In genomic region chr12:49054524-49054923, GRCh38 we compare ENCODE assay signal across 21 cellular contexts. TPM values are rescaled to one million over a fixed set of nuclear protein-coding genes. Genes with fewer than 3 reads are reported as not detected.
DNase-seq lines count a peak whose midpoint lies in the region; ATAC-seq, FAIRE-seq and TF ChIP-seq lines count a peak whose summit lies in the region.
"Had no signal": no experiment of that assay in that cellular context is flagged by ENCODE, and none has a peak within 500 bp of the region (broad histone marks: within the 10 kb centered on the region; RNA-seq: fewer than 3 reads in every experiment).

No MANE protein-coding gene starts in this region.

- RAD21 ChIA-PET in GM12878 (lab: Charles Lee; ENCODE audit: unreplicated experiment): no interaction called here

- SMC1A ChIA-PET in GM12878 (lab: Charles Lee; ENCODE audit: uncharacterized antibody, unreplicated experiment): interaction anchor here (0.9 to 1.1 kb wide), 2 partner anchors 10 to 31 kb away, joined by 3 to 4 read pairs; no protein-coding TSS in a partner anchor

- no peak overlapping the region for H2AFZ ChIP-seq in GM12878 (ENCODE audit: control insufficient read depth, low read depth, low read length)

- no peak for ATAC-seq in CD4-positive, alpha-beta T cell (ENCODE audit: poor library complexity)
- ATAC-seq in GM12878: no peak

- peaks cover 6% of the 10 kb centered on the region; the same call in 1 of the 2 replicates for H3K4me1 ChIP-seq in GM12878 (ENCODE audit: control insufficient read depth, insufficient read depth, low read length)

- H3K4me3 ChIP-seq in GM12878: no peak overlapping the region
- H3K4me3 ChIP-seq: lung had no signal

- CTCF ChIA-PET in CD4-positive, alpha-beta T cell (lab: Charles Lee): interaction anchor here (2.1 kb wide), 1 partner anchor 11 kb away, joined by 9 read pairs; no protein-coding TSS in a partner anchor
- CTCF ChIA-PET in GM12878 (lab: Yijun Ruan, JAX): interaction anchor here (0.5 to 5.0 kb wide), 7 partner anchors 10 to 203 kb away, joined by 3 to 26 read pairs (median 12); partner anchors contain the start of gene DDX23

- H3K9ac ChIP-seq in GM12878 (ENCODE audit: control insufficient read depth, insufficient read depth, low read length): no peak overlapping the region

- peaks cover 55% of the 10 kb centered on the region for H3K4me1 Mint-ChIP-seq in CD4-positive, alpha-beta T cell (ENCODE audit: low read depth)
- H3K4me1 Mint-ChIP-seq in IgD-negative memory B cell (peaks cover 37 to 47% (median 46%) of the 10 kb centered on the region in 3 donors), nephron progenitor cell (peaks cover 39% of the 10 kb centered on the region)

- peaks cover 27% of the 10 kb centered on the region for H4K20me1 ChIP-seq in GM12878 (ENCODE audit: control insufficient read depth, insufficient read depth)

- WGBS in GM12878 (ENCODE audit: insufficient coverage, insufficient replicate concordance, low lambda C conversion rate, missing lambda C conversion rate): 87% methylated on average over 10 of the region's 10 CpGs

- peaks cover 54% of the 10 kb centered on the region for H3K79me2 ChIP-seq in GM12878 (ENCODE audit: control insufficient read depth, insufficient read depth, low read length)

- BruUV-seq in GM12878 (replicated peaks; lab: Mats Ljungman, UMichigan): no TSS peak

- H3K4me2 ChIP-seq in GM12878 (ENCODE audit: control insufficient read depth, insufficient read depth): 0 out of 2 replicates have a peak overlapping the region, but pooled peaks have one; percentile 7

- H3K36me3 Mint-ChIP-seq in CD4-positive, alpha-beta T cell (ENCODE audit: low read depth): peaks cover 79% of the 10 kb centered on the region
- H3K36me3 Mint-ChIP-seq in IgD-negative memory B cell: no peaks in the 10 kb centered on the region
- peaks cover 49% of the 10 kb centered on the region for H3K36me3 Mint-ChIP-seq in nephron progenitor cell (ENCODE audit: low read depth)

- no peak for TF ChIP-seq RAD21 in GM12878 (IDR thresholded peaks at IDR 0.05; ENCODE audit: insufficient read depth, low read depth, low read length)

- H3K27ac ChIP-seq in CD4-positive, alpha-beta T cell (ENCODE audit: low read depth, low read length): no peak overlapping the region
- no peak overlapping the region for H3K27ac ChIP-seq in GM12878 (ENCODE audit: control insufficient read depth, insufficient read depth)

- H3K36me3 ChIP-seq in GM12878 (ENCODE audit: control insufficient read depth in 2 of 2, insufficient read depth in 2 of 2, low read length in 1 of 2): peaks cover 26 to 51% of the 10 kb centered on the region in 2 experiments

- no peaks in the 10 kb centered on the region for H3K27me3 Mint-ChIP-seq in CD4-positive, alpha-beta T cell
- H3K27me3 Mint-ChIP-seq in IgD-negative memory B cell: peaks cover 2% of the 10 kb centered on the region
- H3K27me3 Mint-ChIP-seq in nephron progenitor cell (ENCODE audit: low read depth, poor library complexity): peaks cover 3% of the 10 kb centered on the region
- H3K27me3 Mint-ChIP-seq: type B pancreatic cell had no signal

- POLR2A ChIA-PET in CD4-positive, alpha-beta T cell (lab: Charles Lee): interaction anchor here (0.6 kb wide), 1 partner anchor 181 kb away, joined by 4 read pairs; no protein-coding TSS in a partner anchor
- POLR2A ChIA-PET in GM12878 (lab: Charles Lee): interaction anchor here (0.6 kb wide), 2 partner anchors 202 to 206 kb away, joined by 3 to 4 read pairs; partner anchors contain the start of gene DDX23

- no peak for TF ChIP-seq POLR2A in GM12878 (IDR thresholded peaks at IDR 0.05; ENCODE audit: low read depth, low read length)

- FAIRE-seq in GM12878 (lab: Jason Lieb, UNC): no peak
- FAIRE-seq: bronchial epithelial cell had no signal

- no peak for TF ChIP-seq EP300 in GM12878 (IDR thresholded peaks at IDR 0.05; ENCODE audit: borderline replicate concordance in 1 of 2, control insufficient read depth in 1 of 2, low read depth in 2 of 2, low read length in 2 of 2)

- intact Hi-C loops in CD4-positive, alpha-beta T cell (cut with DNase I, micrococcal nuclease): no loop called here
- intact Hi-C loops in GM12878 (cut with micrococcal nuclease; ENCODE audit: unreplicated experiment): no loop called here

- H3K9me3 ChIP-seq in CD4-positive, alpha-beta T cell (ENCODE audit: control insufficient read depth, low read length): no peaks in the 10 kb centered on the region
- H3K9me3 ChIP-seq in GM12878 (replicated peaks; ENCODE audit: control insufficient read depth, insufficient read depth, low read length): no peaks in the 10 kb centered on the region

- H3K27ac Mint-ChIP-seq in CD4-positive, alpha-beta T cell: peak overlapping the region; percentile 44
- H3K27ac Mint-ChIP-seq in IgD-negative memory B cell (peak overlapping the region in 2 of 3 donors; percentile 71 to 74), nephron progenitor cell (peak overlapping the region; percentile 40)
- H3K27ac Mint-ChIP-seq: type B pancreatic cell had no signal

- H3K9me3 Mint-ChIP-seq in CD4-positive, alpha-beta T cell: no peaks in the 10 kb centered on the region
- H3K9me3 Mint-ChIP-seq in IgD-negative memory B cell (no peaks in the 10 kb centered on the region), nephron progenitor cell (no peaks in the 10 kb centered on the region)
- H3K9me3 Mint-ChIP-seq: type B pancreatic cell had no signal

- no peak for DNase-seq in CD4-positive, alpha-beta T cell
- DNase-seq in GM12878 (ENCODE audit: low read depth, low spot score): no peak
- no peak for DNase-seq in nephron progenitor cell
- no peak for DNase-seq in cortex of kidney (lab: John Stamatoyannopoulos, UW)
- DNase-seq in NOMO-1 treated with dmso at 0.1 percent for 144 hours (lab: John Stamatoyannopoulos, UW; ENCODE audit: unreplicated experiment): no peak
- DNase-seq in RKO (ENCODE audit: low spot score): no peak
- DNase-seq in GF-D8 (lab: John Stamatoyannopoulos, UW): no peak
- DNase-seq: activated CD4-positive, alpha-beta T cell treated with anti-CD3 and anti-CD28 coated beads, Interleukin-2, amount 50 U/mL, for 4 hours; activated CD4-positive, CD25-positive, alpha-beta regulatory T cell; activated CD8-positive, alpha-beta memory T cell treated with anti-CD3 and anti-CD28 coated beads, Interleukin-2, amount 50 U/mL, for 48 hours; activated gamma-delta T cell; H7; NCI-H1417 treated with DMSO at 0.1 percent for 48 hours; NCI-H2107; NCI-H446 treated with DMSO at 0.1 percent for 48 hours; SW 1271 had no signal

- in situ Hi-C loops in GM12878 (cut with MboI): no loop called here

- H3K4me3 Mint-ChIP-seq in CD4-positive, alpha-beta T cell: no peak overlapping the region
- no peak overlapping the region for H3K4me3 Mint-ChIP-seq in IgD-negative memory B cell
- no peak overlapping the region for H3K4me3 Mint-ChIP-seq in nephron progenitor cell
- H3K4me3 Mint-ChIP-seq: type B pancreatic cell had no signal

- no peak for TF ChIP-seq CTCF in CD4-positive, alpha-beta T cell (IDR thresholded peaks at IDR 0.05)
- TF ChIP-seq CTCF in GM12878 (IDR thresholded peaks at IDR 0.05 in 2 of 3, conservative IDR thresholded peaks at IDR 0.05 in 1 of 3; ENCODE audit: control insufficient read depth in 2 of 3, extremely low read depth in 1 of 3, insufficient read depth in 1 of 3, low read depth in 3 of 3, low read length in 3 of 3): no peak
- no peak for TF ChIP-seq CTCF in nephron progenitor cell (IDR thresholded peaks at IDR 0.05)

- H3K27me3 ChIP-seq in CD4-positive, alpha-beta T cell (ENCODE audit: control insufficient read depth, insufficient read depth, low read length): no peaks in the 10 kb centered on the region
- no peaks in the 10 kb centered on the region for H3K27me3 ChIP-seq in GM12878 (replicated peaks in 1 of 2; ENCODE audit: control insufficient read depth in 2 of 2, insufficient read depth in 2 of 2, low read length in 1 of 2)

RNA-seq across cellular contexts. Expression of gene KMT2D, which starts 6.1 kb away (rescaled TPM):
- total RNA-seq in CD4-positive, alpha-beta T cell: 100 to 1,000 TPM; 107 to 110 TPM
- 19.7 TPM for polyA plus RNA-seq in IgD-negative memory B cell
- total RNA-seq in GM12878 (2013; cell fraction: nucleolus; rRNA removed): 68.5 and 83.4 TPM in 2 replicates
- total RNA-seq in GM12878 (2014; rRNA removed): 10.7 and 13.3 TPM in 2 replicates
- total RNA-seq in GM12878 (2014; rRNA removed; fragmentation: Illumina TruSeq; extraction: Trizol): 9.6 and 10.8 TPM in 2 replicates
- 57.9 and 71.5 TPM in 2 replicates for total RNA-seq in GM12878 (2021)
- polyA plus RNA-seq in GM12878 (2011; ENCODE audit: low read depth): 9.2 TPM
- 4.6 and 7.9 TPM in 2 replicates for polyA plus RNA-seq in GM12878 (2011; rRNA removed)
- polyA plus RNA-seq in GM12878 (2011; cell fraction: cytosol; rRNA removed): 9.5 and 10.4 TPM in 2 replicates
- polyA plus RNA-seq in GM12878 (2011; cell fraction: nucleus; rRNA removed): 51.4 and 63.1 TPM in 2 replicates
- polyA plus RNA-seq in GM12878 (2012): 21.0 and 22.3 TPM in 2 replicates
- 39.7 and 45.6 TPM in 2 replicates for polyA plus RNA-seq in GM12878 (2014; fragmentation: Illumina TruSeq; extraction: Trizol)
- polyA plus RNA-seq in GM12878 (2014; fragmentation: Nextera tagmentation; extraction: Ambion mirVana): 1 to 10 TPM in 1 of 2 experiments, under 1 TPM in 1; 0.51 to 1.2 TPM
- 32.7 and 33.8 TPM in 2 replicates for polyA plus RNA-seq in GM12878 (2014; rRNA removed)
- polyA plus RNA-seq in GM12878 (2016; fragmentation: Nextera tagmentation; extraction: Ambion mirVana): 10 to 100 TPM; 10.1 to 10.6 TPM
- 15.4 and 17.8 TPM in 2 replicates for polyA minus RNA-seq in GM12878 (2011; rRNA and poly(A)+ RNA removed)
- 25.7 and 28.3 TPM in 2 replicates for polyA minus RNA-seq in GM12878 (2011; cell fraction: cytosol; rRNA and poly(A)+ RNA removed)
- polyA minus RNA-seq in GM12878 (2011; cell fraction: nucleus; rRNA and poly(A)+ RNA removed): 13.2 and 31.3 TPM in 2 replicates

RNA-seq across cellular contexts. Expression of gene RHEBL1, which starts 15.3 kb away (rescaled TPM):
- 1 to 10 TPM; 5.1 to 6.0 TPM for total RNA-seq in CD4-positive, alpha-beta T cell
- polyA plus RNA-seq in IgD-negative memory B cell: 3.2 TPM
- total RNA-seq in GM12878 (2013; cell fraction: nucleolus; rRNA removed): 1.9 and 3.7 TPM in 2 replicates
- total RNA-seq in GM12878 (2014; rRNA removed): 8.7 and 11.0 TPM in 2 replicates
- 5.9 and 6.4 TPM in 2 replicates for total RNA-seq in GM12878 (2014; rRNA removed; fragmentation: Illumina TruSeq; extraction: Trizol)
- total RNA-seq in GM12878 (2021): 7.2 and 7.9 TPM in 2 replicates
- 3.8 TPM for polyA plus RNA-seq in GM12878 (2011; ENCODE audit: low read depth)
- 13.1 and 15.3 TPM in 2 replicates for polyA plus RNA-seq in GM12878 (2011; rRNA removed)
- polyA plus RNA-seq in GM12878 (2011; cell fraction: cytosol; rRNA removed): 14.7 and 20.5 TPM in 2 replicates
- 17.4 and 22.9 TPM in 2 replicates for polyA plus RNA-seq in GM12878 (2011; cell fraction: nucleus; rRNA removed)
- polyA plus RNA-seq in GM12878 (2012): 6.2 and 6.8 TPM in 2 replicates
- 5.5 and 6.2 TPM in 2 replicates for polyA plus RNA-seq in GM12878 (2014; fragmentation: Illumina TruSeq; extraction: Trizol)
- 10 to 100 TPM; 17.9 to 18.7 TPM for polyA plus RNA-seq in GM12878 (2014; fragmentation: Nextera tagmentation; extraction: Ambion mirVana)
- polyA plus RNA-seq in GM12878 (2014; rRNA removed): 9.2 and 11.1 TPM in 2 replicates
- 10 to 100 TPM; 13.0 to 14.5 TPM for polyA plus RNA-seq in GM12878 (2016; fragmentation: Nextera tagmentation; extraction: Ambion mirVana)
- 10.1 and 13.0 TPM in 2 replicates for polyA minus RNA-seq in GM12878 (2011; rRNA and poly(A)+ RNA removed)
- 3.5 and 4.5 TPM in 2 replicates for polyA minus RNA-seq in GM12878 (2011; cell fraction: cytosol; rRNA and poly(A)+ RNA removed)
- 4.4 and 5.3 TPM in 2 replicates for polyA minus RNA-seq in GM12878 (2011; cell fraction: nucleus; rRNA and poly(A)+ RNA removed)

RNA-seq across cellular contexts. Expression of gene PRKAG1, which starts 35.9 kb away (rescaled TPM):
- 10 to 100 TPM; 34.6 to 38.2 TPM for total RNA-seq in CD4-positive, alpha-beta T cell
- polyA plus RNA-seq in IgD-negative memory B cell (45.6 TPM), GM12878 (2011; rRNA removed) (91.6 and 102 TPM in 2 replicates), GM12878 (2014; fragmentation: Illumina TruSeq; extraction: Trizol) (80.9 and 102 TPM in 2 replicates), GM12878 (2014; fragmentation: Nextera tagmentation; extraction: Ambion mirVana) (10 to 100 TPM; 61.5 to 70.9 TPM), GM12878 (2014; rRNA removed) (38.3 and 44.5 TPM in 2 replicates), GM12878 (2016; fragmentation: Nextera tagmentation; extraction: Ambion mirVana) (10 to 100 TPM; 58.5 to 60.3 TPM)
- 25.8 and 31.4 TPM in 2 replicates for total RNA-seq in GM12878 (2013; cell fraction: nucleolus; rRNA removed)
- total RNA-seq in GM12878 (2014; rRNA removed) (49.5 and 58.1 TPM in 2 replicates), GM12878 (2014; rRNA removed; fragmentation: Illumina TruSeq; extraction: Trizol) (62.6 and 62.8 TPM in 2 replicates), GM12878 (2021) (43.7 and 46.4 TPM in 2 replicates)
- 46.6 TPM for polyA plus RNA-seq in GM12878 (2011; ENCODE audit: low read depth)
- polyA plus RNA-seq in GM12878 (2011; cell fraction: cytosol; rRNA removed): 68.6 and 71.3 TPM in 2 replicates
- polyA plus RNA-seq in GM12878 (2011; cell fraction: nucleus; rRNA removed): 39.9 and 44.5 TPM in 2 replicates
- polyA plus RNA-seq in GM12878 (2012): 35.3 and 41.2 TPM in 2 replicates
- 45.2 and 54.1 TPM in 2 replicates for polyA minus RNA-seq in GM12878 (2011; rRNA and poly(A)+ RNA removed)
- polyA minus RNA-seq in GM12878 (2011; cell fraction: cytosol; rRNA and poly(A)+ RNA removed): 14.2 and 23.2 TPM in 2 replicates
- 8.8 and 19.9 TPM in 2 replicates for polyA minus RNA-seq in GM12878 (2011; cell fraction: nucleus; rRNA and poly(A)+ RNA removed)

RNA-seq across cellular contexts. Expression of gene DHH, which starts 40.1 kb away (rescaled TPM):
- total RNA-seq in CD4-positive, alpha-beta T cell: 1 to 10 TPM in 1 of 2 experiments, under 1 TPM in 1; 0.71 to 1.1 TPM
- polyA plus RNA-seq in IgD-negative memory B cell (not detected), GM12878 (2011; rRNA removed) (0.01 TPM in 1 of 2 replicates, not detected in the other), GM12878 (2014; fragmentation: Illumina TruSeq; extraction: Trizol) (not detected in 2 replicates), GM12878 (2014; fragmentation: Nextera tagmentation; extraction: Ambion mirVana) (not detected), GM12878 (2014; rRNA removed) (0.11 TPM in 1 of 2 replicates, not detected in the other), GM12878 (2016; fragmentation: Nextera tagmentation; extraction: Ambion mirVana) (not detected)
- total RNA-seq in GM12878 (2013; cell fraction: nucleolus; rRNA removed): 0.15 and 0.22 TPM in 2 replicates
- total RNA-seq in GM12878 (2014; rRNA removed) (not detected in 2 replicates), GM12878 (2014; rRNA removed; fragmentation: Illumina TruSeq; extraction: Trizol) (0.05 TPM in 1 of 2 replicates, not detected in the other), GM12878 (2021) (not detected in 2 replicates)
- polyA plus RNA-seq in GM12878 (2011; ENCODE audit: low read depth): not detected
- not detected in 2 replicates for polyA plus RNA-seq in GM12878 (2011; cell fraction: cytosol; rRNA removed)
- polyA plus RNA-seq in GM12878 (2011; cell fraction: nucleus; rRNA removed): 0.03 and 0.06 TPM in 2 replicates
- polyA plus RNA-seq in GM12878 (2012): not detected in 2 replicates
- not detected in 2 replicates for polyA minus RNA-seq in GM12878 (2011; rRNA and poly(A)+ RNA removed)
- not detected in 2 replicates for polyA minus RNA-seq in GM12878 (2011; cell fraction: cytosol; rRNA and poly(A)+ RNA removed)
- polyA minus RNA-seq in GM12878 (2011; cell fraction: nucleus; rRNA and poly(A)+ RNA removed): under 0.01 TPM in 1 of 2 replicates, not detected in the other
- total RNA-seq: bronchial epithelial cell, H7, M059J had no signal

RNA-seq across cellular contexts. Expression of gene DDN, which starts 55.3 kb away (rescaled TPM):
- under 1 TPM; 0.30 to 0.47 TPM for total RNA-seq in CD4-positive, alpha-beta T cell
- polyA plus RNA-seq in IgD-negative memory B cell (not detected), GM12878 (2011; rRNA removed) (1.5 and 2.0 TPM in 2 replicates), GM12878 (2014; fragmentation: Illumina TruSeq; extraction: Trizol) (3.0 and 6.1 TPM in 2 replicates), GM12878 (2014; fragmentation: Nextera tagmentation; extraction: Ambion mirVana) (under 1 TPM; 0.10 to 0.22 TPM), GM12878 (2014; rRNA removed) (7.4 and 10.1 TPM in 2 replicates), GM12878 (2016; fragmentation: Nextera tagmentation; extraction: Ambion mirVana) (1 to 10 TPM in 1 of 2 experiments, under 1 TPM in 1; 0.70 to 1.0 TPM)
- 3.6 and 4.6 TPM in 2 replicates for total RNA-seq in GM12878 (2013; cell fraction: nucleolus; rRNA removed)
- total RNA-seq in GM12878 (2014; rRNA removed) (9.6 and 11.4 TPM in 2 replicates), GM12878 (2014; rRNA removed; fragmentation: Illumina TruSeq; extraction: Trizol) (5.1 and 5.5 TPM in 2 replicates), GM12878 (2021) (11.5 and 13.4 TPM in 2 replicates)
- 1.5 TPM for polyA plus RNA-seq in GM12878 (2011; ENCODE audit: low read depth)
- polyA plus RNA-seq in GM12878 (2011; cell fraction: cytosol; rRNA removed): 2.1 and 2.6 TPM in 2 replicates
- 4.1 and 5.1 TPM in 2 replicates for polyA plus RNA-seq in GM12878 (2011; cell fraction: nucleus; rRNA removed)
- polyA plus RNA-seq in GM12878 (2012): 2.3 and 2.7 TPM in 2 replicates
- polyA minus RNA-seq in GM12878 (2011; rRNA and poly(A)+ RNA removed): 1.5 and 2.7 TPM in 2 replicates
- polyA minus RNA-seq in GM12878 (2011; cell fraction: cytosol; rRNA and poly(A)+ RNA removed): 1.3 and 1.5 TPM in 2 replicates
- polyA minus RNA-seq in GM12878 (2011; cell fraction: nucleus; rRNA and poly(A)+ RNA removed): 1.7 and 2.6 TPM in 2 replicates
- total RNA-seq: M059J had no signal
